1 cellular context compared by ENCODE assay signal in the genomic region with DNA sequence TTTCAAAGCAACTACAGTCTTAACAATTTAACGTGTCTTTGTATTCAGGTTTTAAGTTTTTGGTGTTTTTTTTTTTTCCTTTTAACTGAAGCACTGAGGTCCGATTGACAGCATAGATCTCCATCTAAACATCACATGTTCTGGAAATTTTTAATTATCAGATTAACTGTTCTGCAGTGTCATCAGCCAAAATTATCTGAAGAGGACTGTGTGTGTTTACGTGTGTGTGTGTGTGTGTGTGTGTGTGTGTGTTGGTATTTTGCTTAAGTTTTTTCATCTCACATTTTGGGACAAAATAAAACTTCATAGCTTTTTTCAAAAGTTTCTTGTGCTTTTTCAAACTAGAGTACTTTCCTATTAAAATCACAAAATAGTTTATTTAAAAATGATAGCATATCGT.
TF ChIP-seq lines count a peak whose summit lies in the region.

No MANE protein-coding gene starts in this region.

TF ChIP-seq in endothelial cell of umbilical vein, 7 proteins besides CTCF, POLR2A, EP300 and RAD21 (continued from another document):
- TF ChIP-seq JUN (IDR thresholded peaks at IDR 0.05; ENCODE audit: borderline replicate concordance, insufficient read depth, insufficient read length, low read depth) (no peak), POLR2AphosphoS5 (IDR thresholded peaks at IDR 0.05; ENCODE audit: insufficient read depth, low read depth, low read length) (no peak), EZH2 (IDR thresholded peaks at IDR 0.05; ENCODE audit: borderline replicate concordance, low read depth, low read length, severe bottlenecking) (no peak)
TF ChIP-seq in endothelial cell of umbilical vein: peak in this region for 0.
